Comparison of ENCODE assay signal across 8 cellular contexts in the genomic region with DNA sequence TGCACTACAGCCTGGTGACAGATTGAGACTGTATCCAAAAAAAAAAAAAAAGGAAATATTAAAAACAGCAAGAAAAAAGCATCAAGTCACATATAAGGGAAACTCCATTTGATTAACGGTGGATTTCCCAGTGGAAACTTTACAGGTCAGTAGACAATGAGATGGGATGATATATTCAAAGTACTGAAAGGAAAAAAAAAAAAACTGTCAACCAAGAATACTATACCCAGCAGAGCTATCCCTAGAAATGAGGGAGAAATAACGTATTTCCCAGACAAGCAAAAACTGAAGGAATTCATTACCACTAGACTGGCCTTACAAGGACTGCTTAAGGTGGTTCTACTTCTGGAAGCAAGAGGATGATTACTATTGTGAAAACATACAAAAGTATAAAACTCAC.
"Had no signal": no experiment of that assay in that cellular context is flagged by ENCODE, and none has a peak within 500 bp of the region (broad histone marks: within the 10 kb centered on the region; RNA-seq: fewer than 3 reads in every experiment).

No MANE protein-coding gene starts in this region.

- H3K4me3 Mint-ChIP-seq: GM23338, H9, HFFc6 had no signal

- H3K4me1 ChIP-seq: HAP-1 had no signal

- H3K27ac ChIP-seq: GM23248 had no signal

- H2AFZ ChIP-seq: GM23248, GM23338 had no signal

- DNase-seq: GM23248, GOT3, H7, H9, HCEC 1CT, HFFc6 had no signal

- H3K4me1 Mint-ChIP-seq: GM23338 had no signal

- H3K4me3 ChIP-seq: GM23248, GM23338, HAP-1 had no signal

- H3K4me2 ChIP-seq: GM23338 had no signal

- H3K9me3 ChIP-seq: HAP-1 had no signal

- H3K36me3 ChIP-seq: HAP-1 had no signal

- H3K9ac ChIP-seq: GM23248 had no signal

- H3K27ac Mint-ChIP-seq: GM23338, H9, HFFc6 had no signal
